Comparison of ENCODE assay signal across 8 cellular contexts in genomic region chr1:185338719-185339622, GRCh38. TPM values are rescaled to one million over a fixed set of nuclear protein-coding genes. Genes with fewer than 3 reads are reported as not detected.
DNase-seq lines count a peak whose midpoint lies in the region; ATAC-seq and TF ChIP-seq lines count a peak whose summit lies in the region.
"Had no signal": no experiment of that assay in that cellular context is flagged by ENCODE, and none has a peak within 500 bp of the region (broad histone marks: within the 10 kb centered on the region; RNA-seq: fewer than 3 reads in every experiment).

No MANE protein-coding gene starts in this region.

- DNase-seq in Kasumi-1 (lab: John Stamatoyannopoulos, UW) (peak; percentile 93 to 94), astrocyte of the cerebellum (ENCODE audit: low read depth) (peak; percentile 55), sciatic nerve (ENCODE audit: low spot score) (no peak), NCI-H1105 (lab: John Stamatoyannopoulos, UW) (no peak), RKO (ENCODE audit: low spot score) (no peak)

- H3K4me3 ChIP-seq in astrocyte of the cerebellum (ENCODE audit: low read depth, low read length): no peak overlapping the region
- H3K4me3 ChIP-seq: tibial nerve had no signal

- no peak for TF ChIP-seq CTCF in astrocyte of the cerebellum (IDR thresholded peaks at IDR 0.05; ENCODE audit: low read depth, low read length, missing control alignments)

- ATAC-seq in GM18517 (IDR thresholded peaks at IDR 0.05; ENCODE audit: unreplicated experiment) (peak; percentile 98), GM21737 (IDR thresholded peaks at IDR 0.05; ENCODE audit: unreplicated experiment) (peak; percentile 92), sciatic nerve (peak; percentile 75)

- in situ Hi-C loops in astrocyte of the cerebellum (cut with HindIII; ENCODE audit: low sequenced_read_pairs): no loop called here

- intact Hi-C loops in sciatic nerve (cut with DNase I): no loop called here

RNA-seq across cellular contexts. Expression of gene IVNS1ABP, which starts 21.9 kb away (rescaled TPM):
- total RNA-seq in sciatic nerve: 138 TPM

Comparison
In these comparisons a context has a peak if more than half of its experiments do, and no peak if none do; other contexts are left out.
1. DNase-seq: peak in Kasumi-1 (2 of 2) and astrocyte of the cerebellum (single experiment); none in sciatic nerve (single experiment), NCI-H1105 (single experiment) and RKO (single experiment).
2. Peak in every context shown above with its lines, with median percentiles within 50 percentile points of each other: ATAC-seq.